24 cellular contexts compared by ENCODE assay signal in genomic region chr19:33201473-33201872, GRCh38. TPM values are rescaled to one million over a fixed set of nuclear protein-coding genes. Genes with fewer than 3 reads are reported as not detected.
DNase-seq lines count a peak whose midpoint lies in the region; ATAC-seq, FAIRE-seq and TF ChIP-seq lines count a peak whose summit lies in the region.
"Had no signal": no experiment of that assay in that cellular context is flagged by ENCODE, and none has a peak within 500 bp of the region (broad histone marks: within the 10 kb centered on the region; RNA-seq: fewer than 3 reads in every experiment).

No MANE protein-coding gene starts in this region.

- H3K27me3 ChIP-seq in SK-N-SH (ENCODE audit: insufficient read depth) (no peaks in the 10 kb centered on the region), breast epithelium (no peaks in the 10 kb centered on the region)

- 92% methylated on average over 6 of the region's 6 CpGs for WGBS in SK-N-SH (ENCODE audit: low lambda C conversion rate)
- WGBS in A549 (ENCODE audit: missing lambda C conversion rate): 85% methylated on average over 6 of the region's 6 CpGs

- ATAC-seq in SK-N-SH treated with all-trans-retinoic acid at 6 μM for 48 hours (no peak), A549 (no peak), HG02623 (IDR thresholded peaks at IDR 0.05; ENCODE audit: unreplicated experiment) (no peak)

- no peak overlapping the region for H3K9ac ChIP-seq in SK-N-SH

- H3K4me1 ChIP-seq in SK-N-SH (ENCODE audit: control insufficient read depth in 1 of 2, insufficient read depth in 2 of 2, low read depth in 1 of 2, low read length in 1 of 2): no peaks in the 10 kb centered on the region
- no peaks in the 10 kb centered on the region for H3K4me1 ChIP-seq in A549
- no peaks in the 10 kb centered on the region for H3K4me1 ChIP-seq in HEK293 (ENCODE audit: control insufficient read depth, insufficient read depth, low read length)
- no peaks in the 10 kb centered on the region for H3K4me1 ChIP-seq in breast epithelium

- no peaks in the 10 kb centered on the region for H3K9me2 ChIP-seq in SK-N-SH

- H3F3A ChIP-seq in SK-N-SH (replicated peaks; ENCODE audit: insufficient read depth): no peaks in the 10 kb centered on the region

- TF ChIP-seq RAD21 in SK-N-SH (IDR thresholded peaks at IDR 0.05; ENCODE audit: low read length) (no peak), A549 (conservative IDR thresholded peaks at IDR 0.05 in 1 of 2, IDR thresholded peaks at IDR 0.05 in 1 of 2) (no peak)

- no peak for FAIRE-seq in A549 (lab: Jason Lieb, UNC)
- FAIRE-seq: A204.1, G401.6, GM12892, H54 had no signal

- H3K4me2 ChIP-seq in SK-N-SH (no peak overlapping the region), A549 (no peak overlapping the region)

- no peak overlapping the region for H3K27ac ChIP-seq in SK-N-SH (ENCODE audit: low read depth in 2 of 2, low read length in 1 of 2)
- H3K27ac ChIP-seq in A549: no peak overlapping the region
- no peak overlapping the region for H3K27ac ChIP-seq in HEK293 (ENCODE audit: extremely low read depth, low read depth, low read length)
- H3K27ac ChIP-seq in breast epithelium: no peak overlapping the region
- H3K27ac ChIP-seq: 22Rv1 had no signal

- H2AFZ ChIP-seq in SK-N-SH (ENCODE audit: low read depth): no peak overlapping the region

- CTCF ChIA-PET in SK-N-SH (lab: Yijun Ruan, JAX): interaction anchor here (0.7 to 2.8 kb wide), 3 partner anchors 13 to 206 kb away, joined by 3 to 12 read pairs (median 3); no protein-coding TSS in a partner anchor
- CTCF ChIA-PET in A549 (lab: Yijun Ruan, JAX): interaction anchor here (0.7 to 11.2 kb wide), 7 partner anchors 9 to 593 kb away, joined by 3 to 137 read pairs (median 6); no protein-coding TSS in a partner anchor
- CTCF ChIA-PET in HEK293 (lab: Yijun Ruan, JAX): interaction anchor here (1.3 kb wide), 1 partner anchor 21 kb away, joined by 3 read pairs; no protein-coding TSS in a partner anchor

- no peak for TF ChIP-seq EP300 in SK-N-SH (IDR thresholded peaks at IDR 0.05; ENCODE audit: borderline replicate concordance in 1 of 2, low read depth in 1 of 2, low read length in 1 of 2)
- no peak for TF ChIP-seq EP300 in A549 (IDR thresholded peaks at IDR 0.05)

- TF ChIP-seq POLR2A in A549 (IDR thresholded peaks at IDR 0.05; ENCODE audit: low read length) (no peak), breast epithelium (IDR thresholded peaks at IDR 0.05) (no peak)

- H3K9me3 ChIP-seq in SK-N-SH (no peaks in the 10 kb centered on the region), A549 (no peaks in the 10 kb centered on the region), HEK293 (ENCODE audit: control insufficient read depth, insufficient read depth, low read depth, low read length) (no peaks in the 10 kb centered on the region), breast epithelium (no peaks in the 10 kb centered on the region)

- peaks cover 0 to 5% of the 10 kb centered on the region in 2 experiments for H3K36me3 ChIP-seq in SK-N-SH (replicated peaks in 1 of 2; ENCODE audit: control insufficient read depth in 1 of 2, insufficient read depth in 2 of 2, low read length in 1 of 2)
- H3K36me3 ChIP-seq in HEK293 (ENCODE audit: control insufficient read depth in 2 of 2, insufficient read depth in 1 of 2, low read length in 2 of 2): peaks cover 47 to 93% of the 10 kb centered on the region in 2 experiments
- no peaks in the 10 kb centered on the region for H3K36me3 ChIP-seq in breast epithelium

- H4K20me1 ChIP-seq in SK-N-SH (ENCODE audit: insufficient read depth): no peaks in the 10 kb centered on the region

- TF ChIP-seq CTCF in SK-N-SH (IDR thresholded peaks at IDR 0.05) (no peak), A549 (IDR thresholded peaks at IDR 0.05) (no peak), HEK293 (tag by site-specific recombination; IDR thresholded peaks at IDR 0.05) (no peak), breast epithelium (IDR thresholded peaks at IDR 0.05) (no peak)

- no peaks in the 10 kb centered on the region for H3K79me2 ChIP-seq in SK-N-SH (ENCODE audit: insufficient read depth)

- DNase-seq in SK-N-SH (peak; percentile 19), A549 (ENCODE audit: low read depth in 1 of 2, low spot score in 1 of 2) (no peak), Kasumi-1 (lab: John Stamatoyannopoulos, UW) (peak; percentile 8 to 15), breast epithelium (ENCODE audit: low spot score in 2 of 2) (no peak), Ammon's horn (ENCODE audit: low spot score) (no peak)
- DNase-seq: ACHN; AML-193; C1 segment of cervical spinal cord; Calu3; CD4-positive, alpha-beta memory T cell; COR-L47; DMS153; DND-41; GOT3; HCEC 1CT had no signal

- H3K4me3 ChIP-seq in SK-N-SH (ENCODE audit: low read depth in 2 of 2, low read length in 1 of 2) (no peak overlapping the region), A549 (no peak overlapping the region), HEK293 (ENCODE audit: low read depth, low read length) (no peak overlapping the region), breast epithelium (no peak overlapping the region)

- POLR2A ChIA-PET in SK-N-SH (lab: Yijun Ruan, JAX): no interaction called here
- POLR2A ChIA-PET in A549 (lab: Yijun Ruan, JAX): no interaction called here
- POLR2A ChIA-PET in HEK293 (lab: Yijun Ruan, JAX): interaction anchor here (0.6 to 1.2 kb wide), 2 partner anchors 25 to 1242 kb away, joined by 3 to 4 read pairs; no protein-coding TSS in a partner anchor

- intact Hi-C loops in breast epithelium (cut with DNase I; ENCODE audit: low total_unique reads): no loop called here

TF ChIP-seq in SK-N-SH, 30 proteins besides CTCF, POLR2A, EP300 and RAD21:
- TF ChIP-seq TAF1 (IDR thresholded peaks at IDR 0.05; ENCODE audit: borderline replicate concordance, low read depth, low read length) (no peak), NFIC (IDR thresholded peaks at IDR 0.05; ENCODE audit: borderline replicate concordance) (no peak)

TF ChIP-seq in SK-N-SH treated with all-trans-retinoic acid at 6 μM for 48 hours, 23 proteins besides CTCF, POLR2A, EP300 and RAD21 (continues in another document):
- no peak for TF ChIP-seq ZFP30 (CRISPR knock-in tag; IDR thresholded peaks at IDR 0.05)
- no peak for TF ChIP-seq ZNF565 (CRISPR knock-in tag; conservative IDR thresholded peaks at IDR 0.05; ENCODE audit: low read depth)
- TF ChIP-seq ZC3H10 (CRISPR knock-in tag; IDR thresholded peaks at IDR 0.05): no peak

TF ChIP-seq in A549, 52 proteins besides CTCF, POLR2A, EP300 and RAD21:
- TF ChIP-seq HOXB5 (CRISPR knock-in tag; IDR thresholded peaks at IDR 0.05) (no peak), CBX8 (IDR thresholded peaks at IDR 0.05) (no peak), KDM1A (IDR thresholded peaks at IDR 0.05; ENCODE audit: low read depth) (peak; percentile 29; the same call in 1 of the 2 replicates)

TF ChIP-seq in HEK293, 187 proteins besides CTCF, POLR2A, EP300 and RAD21 (continues in another document):
- TF ChIP-seq ZNF24 (tag by site-specific recombination; IDR thresholded peaks at IDR 0.05) (0 out of 2 replicates have a peak, but pooled peaks have one; percentile 44), ZNF544 (tag by site-specific recombination; IDR thresholded peaks at IDR 0.05) (no peak), KLF17 (tag by site-specific recombination; IDR thresholded peaks at IDR 0.05) (0 out of 2 replicates have a peak, but pooled peaks have one; percentile 33), ZNF2 (tag by site-specific recombination; IDR thresholded peaks at IDR 0.05) (no peak), YY2 (tag by site-specific recombination; IDR thresholded peaks at IDR 0.05) (no peak), HIC1 (tag by site-specific recombination; IDR thresholded peaks at IDR 0.05) (peak; percentile 33; the same call in 1 of the 2 replicates)

RNA-seq across cellular contexts. Expression of gene LRP3, which starts 7.3 kb away (rescaled TPM):
- polyA plus RNA-seq in SK-N-SH (2012; rRNA removed) (7.5 and 8.2 TPM in 2 replicates), A549 (2011; rRNA removed) (10.9 and 16.1 TPM in 2 replicates), A549 (2017; fragmentation: RNase III; extraction: RNeasy Plus Mini Kit Qiagen cat#74134 plus additional on column Dnase treatment) (22.7 to 25.1 TPM (median 24.5 TPM) in 3 replicates)
- 3.6 and 7.8 TPM in 2 replicates for polyA plus RNA-seq in SK-N-SH (2012; cell fraction: cytosol; rRNA removed)
- polyA plus RNA-seq in SK-N-SH (2012; cell fraction: nucleus; rRNA removed): 8.9 and 11.2 TPM in 2 replicates
- polyA plus RNA-seq in A549 (2012; cell fraction: cytosol; rRNA removed): 26.6 and 50.9 TPM in 2 replicates
- polyA plus RNA-seq in A549 (2012; cell fraction: nucleus; rRNA removed): 46.0 and 78.2 TPM in 2 replicates
- polyA minus RNA-seq in A549 (2011; rRNA and poly(A)+ RNA removed): 6.1 and 12.6 TPM in 2 replicates
- 10 to 100 TPM; 15.1 to 29.5 (median 23.8) TPM for total RNA-seq in breast epithelium
- polyA plus RNA-seq: CD4-positive, alpha-beta memory T cell had no signal

RNA-seq across cellular contexts. Expression of gene SLC7A10, which starts 24.2 kb away (rescaled TPM):
- polyA plus RNA-seq in SK-N-SH (2012; rRNA removed): 0.02 TPM in 1 of 2 replicates, not detected in the other
- polyA plus RNA-seq in SK-N-SH (2012; cell fraction: cytosol; rRNA removed): not detected in 2 replicates
- 0.07 TPM in 1 of 2 replicates, not detected in the other for polyA plus RNA-seq in SK-N-SH (2012; cell fraction: nucleus; rRNA removed)
- polyA plus RNA-seq in A549 (2011; rRNA removed): 0.05 and 0.13 TPM in 2 replicates
- 0.12 and 0.13 TPM in 2 replicates for polyA plus RNA-seq in A549 (2012; cell fraction: cytosol; rRNA removed)
- 0.50 and 0.77 TPM in 2 replicates for polyA plus RNA-seq in A549 (2012; cell fraction: nucleus; rRNA removed)
- polyA plus RNA-seq in A549 (2017; fragmentation: RNase III; extraction: RNeasy Plus Mini Kit Qiagen cat#74134 plus additional on column Dnase treatment): 0.13 to 0.26 TPM (median 0.20 TPM) in 3 replicates
- 0.15 and 0.58 TPM in 2 replicates for polyA minus RNA-seq in A549 (2011; rRNA and poly(A)+ RNA removed)
- 1 to 10 TPM in 2 of 3 donors, not detected in 1; 6.9 to 8.8 TPM for total RNA-seq in breast epithelium
- total RNA-seq: Calu3; CD4-positive, alpha-beta memory T cell had no signal
- polyA plus RNA-seq: BJ; CD4-positive, alpha-beta memory T cell had no signal

Comparison
In these comparisons a context has a peak if more than half of its experiments do, and no peak if none do; other contexts are left out.
1. DNase-seq: peak in SK-N-SH (single experiment) and Kasumi-1 (2 of 2); none in A549 (0 of 2), breast epithelium (0 of 2) and Ammon's horn (single experiment).